In the genomic region with DNA sequence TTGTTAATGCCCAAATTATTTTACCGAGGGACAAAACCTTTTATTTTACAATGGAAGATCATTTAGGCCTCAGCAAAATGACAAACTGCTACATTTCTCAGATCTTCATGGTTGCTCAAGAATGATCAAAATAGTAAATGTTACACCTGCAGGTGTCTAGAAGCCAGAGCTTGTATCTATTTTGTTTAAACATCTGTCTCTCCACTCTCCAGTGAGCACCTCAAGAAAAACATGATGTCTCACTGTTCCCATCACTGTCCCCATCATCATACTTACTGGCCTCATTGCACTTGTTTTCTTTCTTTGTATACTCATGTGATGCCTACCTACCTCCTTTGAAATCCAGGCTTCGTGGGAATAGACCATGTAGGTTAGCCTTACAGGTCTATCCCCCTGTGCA, we compare ENCODE assay signal across 1 cellular context.
TF ChIP-seq lines count a peak whose summit lies in the region.

No MANE protein-coding gene starts in this region.

TF ChIP-seq in IMR-90, 13 proteins besides CTCF, POLR2A, EP300 and RAD21 (continued from another document):
- no peak for TF ChIP-seq MAZ (IDR thresholded peaks at IDR 0.05; ENCODE audit: borderline replicate concordance, low read depth, low read length)
